ENCODE assay signal across 9 cellular contexts in genomic region chr12:49637401-49637800, GRCh38. TPM values are rescaled to one million over a fixed set of nuclear protein-coding genes. Genes with fewer than 3 reads are reported as not detected.
A peak's percentile ranks its signal among the peaks of the same experiment; 100 is the strongest.
DNase-seq lines count a peak whose midpoint lies in the region; ATAC-seq and TF ChIP-seq lines count a peak whose summit lies in the region.
"Had no signal": no experiment of that assay in that cellular context is flagged by ENCODE, and none has a peak within 500 bp of the region (broad histone marks: within the 10 kb centered on the region; RNA-seq: fewer than 3 reads in every experiment).

No MANE protein-coding gene starts in this region.

- ATAC-seq in CD4-positive, CD25-positive, alpha-beta regulatory T cell (ENCODE audit: low read depth in 2 of 2): no peak
- no peak for ATAC-seq in naive thymus-derived CD4-positive, alpha-beta T cell
- no peak for ATAC-seq in mucosa of descending colon

- H3K27ac ChIP-seq in CD4-positive, CD25-positive, alpha-beta regulatory T cell (ENCODE audit: insufficient read depth, low read length, poor library complexity, severe bottlenecking): no peak overlapping the region
- peak overlapping the region in 57 of 59 donors; percentile 13 to 89 (median 80) for H3K27ac ChIP-seq in dorsolateral prefrontal cortex
- peak overlapping the region; percentile 38 for H3K27ac ChIP-seq in naive thymus-derived CD4-positive, alpha-beta T cell (ENCODE audit: low read depth, low read length)

- DNase-seq in CD4-positive, CD25-positive, alpha-beta regulatory T cell: no peak
- peak in 2 of 10 donors; percentile 33 to 51 for DNase-seq in dorsolateral prefrontal cortex
- peak in 1 of 9 donors; percentile 6 for DNase-seq in naive thymus-derived CD4-positive, alpha-beta T cell
- DNase-seq in NCI-H1930 (lab: John Stamatoyannopoulos, UW): no peak
- no peak for DNase-seq in stimulated activated CD4-positive, alpha-beta T cell treated with anti-CD3 and anti-CD28 coated beads, Interleukin-4, amount 100 ng/mL, for 4 hours
- no peak for DNase-seq in NCI-H1436 treated with DMSO at 0.1 percent for 48 hours (lab: John Stamatoyannopoulos, UW)
- no peak for DNase-seq in mucosa of descending colon

- H4K20me1 ChIP-seq in Loucy (ENCODE audit: insufficient read depth, low read length, poor library complexity, severe bottlenecking): no peaks in the 10 kb centered on the region

- H3K36me3 ChIP-seq in CD4-positive, CD25-positive, alpha-beta regulatory T cell (ENCODE audit: control insufficient read depth, insufficient read depth, low read length): no peaks in the 10 kb centered on the region
- H3K36me3 ChIP-seq in Loucy (ENCODE audit: insufficient read depth, low read length) (no peaks in the 10 kb centered on the region), mucosa of descending colon (ENCODE audit: low read depth) (no peaks in the 10 kb centered on the region)
- H3K36me3 ChIP-seq in naive thymus-derived CD4-positive, alpha-beta T cell (ENCODE audit: control insufficient read depth in 2 of 3, insufficient read depth in 3 of 3, low read length in 3 of 3): peaks cover 0 to 5% (median 0%) of the 10 kb centered on the region in 3 experiments

- no peak overlapping the region for H3K4me3 Mint-ChIP-seq in CD4-positive, CD25-positive, alpha-beta regulatory T cell
- peak overlapping the region in 1 of 10 donors; percentile 20 for H3K4me3 Mint-ChIP-seq in naive thymus-derived CD4-positive, alpha-beta T cell
- H3K4me3 Mint-ChIP-seq: IgD-negative memory B cell had no signal

- peak overlapping the region; percentile 21 for H3K9ac ChIP-seq in Loucy (ENCODE audit: low read depth, low read length, poor library complexity, severe bottlenecking)

- H2AFZ ChIP-seq in Loucy (ENCODE audit: low read length): peak overlapping the region; percentile 50; the same call in 1 of the 2 replicates

- CTCF ChIA-PET in naive thymus-derived CD4-positive, alpha-beta T cell (lab: Charles Lee): interaction anchor here (0.7 to 4.5 kb wide), 20 partner anchors 7 to 433 kb away, joined by 3 to 39 read pairs (median 6); partner anchors contain the start of genes FMNL3, PRPF40B and TMBIM6

- H3K4me1 Mint-ChIP-seq in CD4-positive, CD25-positive, alpha-beta regulatory T cell: peaks cover 0 to 24% (median 20%) of the 10 kb centered on the region in 4 donors
- H3K4me1 Mint-ChIP-seq in naive thymus-derived CD4-positive, alpha-beta T cell: peaks cover 10 to 36% (median 26%) of the 10 kb centered on the region in 7 donors

- POLR2A ChIA-PET in naive thymus-derived CD4-positive, alpha-beta T cell (lab: Charles Lee): interaction anchor here (0.6 to 4.7 kb wide), 7 partner anchors 14 to 104 kb away, joined by 3 to 29 read pairs (median 5); partner anchors contain the start of genes FMNL3, PRPF40B and TMBIM6

- H3K27me3 ChIP-seq in CD4-positive, CD25-positive, alpha-beta regulatory T cell (ENCODE audit: control insufficient read depth, insufficient read depth, low read length): no peaks in the 10 kb centered on the region
- H3K27me3 ChIP-seq in Loucy (ENCODE audit: insufficient read depth, low read length, poor library complexity, severe bottlenecking) (no peaks in the 10 kb centered on the region), dorsolateral prefrontal cortex (no peaks in the 10 kb centered on the region)
- no peaks in the 10 kb centered on the region for H3K27me3 ChIP-seq in naive thymus-derived CD4-positive, alpha-beta T cell (ENCODE audit: control insufficient read depth in 2 of 2, insufficient read depth in 2 of 2, low read length in 2 of 2)

- no peak overlapping the region for H3K4me3 ChIP-seq in CD4-positive, CD25-positive, alpha-beta regulatory T cell (ENCODE audit: low read depth, low read length)
- H3K4me3 ChIP-seq in Loucy (ENCODE audit: low read length, poor library complexity, severe bottlenecking) (peak overlapping the region; percentile 1), dorsolateral prefrontal cortex (peak overlapping the region in 6 of 59 donors; percentile 7 to 24 (median 11)), mucosa of descending colon (no peak overlapping the region)
- no peak overlapping the region for H3K4me3 ChIP-seq in naive thymus-derived CD4-positive, alpha-beta T cell (ENCODE audit: low read length)

- H3K27me3 Mint-ChIP-seq in CD4-positive, CD25-positive, alpha-beta regulatory T cell: no peaks in the 10 kb centered on the region
- H3K27me3 Mint-ChIP-seq in naive thymus-derived CD4-positive, alpha-beta T cell: no peaks in the 10 kb centered on the region
- H3K27me3 Mint-ChIP-seq: IgD-negative memory B cell had no signal

- peaks cover 12% of the 10 kb centered on the region for H3K4me1 ChIP-seq in CD4-positive, CD25-positive, alpha-beta regulatory T cell (ENCODE audit: control insufficient read depth, insufficient read depth, low read length, poor library complexity, severe bottlenecking)
- H3K4me1 ChIP-seq in Loucy (ENCODE audit: insufficient read depth, low read length, poor library complexity, severe bottlenecking): peaks cover 9% of the 10 kb centered on the region
- peaks cover 6 to 11% of the 10 kb centered on the region in 2 donors for H3K4me1 ChIP-seq in naive thymus-derived CD4-positive, alpha-beta T cell (ENCODE audit: control insufficient read depth in 2 of 2, insufficient read depth in 2 of 2, low read length in 2 of 2)
- no peaks in the 10 kb centered on the region for H3K4me1 ChIP-seq in mucosa of descending colon (ENCODE audit: low read depth)

- H3K9me3 ChIP-seq in CD4-positive, CD25-positive, alpha-beta regulatory T cell (ENCODE audit: control insufficient read depth in 2 of 2, low read length in 2 of 2): no peaks in the 10 kb centered on the region
- H3K9me3 ChIP-seq in Loucy (ENCODE audit: insufficient read depth, low read depth, low read length): no peaks in the 10 kb centered on the region
- no peaks in the 10 kb centered on the region for H3K9me3 ChIP-seq in naive thymus-derived CD4-positive, alpha-beta T cell (ENCODE audit: control insufficient read depth in 2 of 3, low read length in 3 of 3)
- H3K9me3 ChIP-seq in mucosa of descending colon: no peaks in the 10 kb centered on the region

- H3K4me2 ChIP-seq in Loucy (ENCODE audit: low read depth, low read length, poor library complexity, severe bottlenecking): peak overlapping the region; percentile 36

- no peaks in the 10 kb centered on the region for H3K79me2 ChIP-seq in Loucy (ENCODE audit: insufficient read depth, low read length)

- peak overlapping the region in 2 of 3 donors; percentile 3 to 18 for H3K27ac Mint-ChIP-seq in CD4-positive, CD25-positive, alpha-beta regulatory T cell
- H3K27ac Mint-ChIP-seq in naive thymus-derived CD4-positive, alpha-beta T cell: peak overlapping the region in 8 of 9 donors; percentile 54 to 90 (median 68)

- H3K9me2 ChIP-seq in Loucy (replicated peaks; ENCODE audit: low read depth, low read length): no peaks in the 10 kb centered on the region

- H3K36me3 Mint-ChIP-seq in CD4-positive, CD25-positive, alpha-beta regulatory T cell: peaks cover 4% of the 10 kb centered on the region
- peaks cover 0 to 3% (median 0%) of the 10 kb centered on the region in 5 donors for H3K36me3 Mint-ChIP-seq in naive thymus-derived CD4-positive, alpha-beta T cell

- H3F3A ChIP-seq in Loucy (ENCODE audit: low read depth): no peaks in the 10 kb centered on the region

- no peaks in the 10 kb centered on the region for H3K9me3 Mint-ChIP-seq in CD4-positive, CD25-positive, alpha-beta regulatory T cell
- no peaks in the 10 kb centered on the region for H3K9me3 Mint-ChIP-seq in naive thymus-derived CD4-positive, alpha-beta T cell
- H3K9me3 Mint-ChIP-seq: IgD-negative memory B cell had no signal

- no peak for TF ChIP-seq CTCF in Loucy (conservative IDR thresholded peaks at IDR 0.05; ENCODE audit: low read length)
- TF ChIP-seq CTCF in dorsolateral prefrontal cortex (IDR thresholded peaks at IDR 0.05 in 54 of 56, conservative IDR thresholded peaks at IDR 0.05 in 2 of 56; ENCODE audit: low read depth in 1 of 56, partially characterized antibody in 56 of 56): no peak
- no peak for TF ChIP-seq CTCF in mucosa of descending colon (IDR thresholded peaks at IDR 0.05)

- intact Hi-C loops in dorsolateral prefrontal cortex (cut with DNase I): no loop called here
- intact Hi-C loops in naive thymus-derived CD4-positive, alpha-beta T cell (cut with micrococcal nuclease): loop anchor here (1.0 to 5.0 kb wide), 8 partner anchors 69 to 205 kb away; partner anchors contain the start of genes FMNL3 (in 2 of the 2), BCDIN3D (in 1 of the 2), NCKAP5L (in 1 of the 2) and TMBIM6 (in 1 of the 2)
- intact Hi-C loops in mucosa of descending colon (cut with DNase I, micrococcal nuclease): no loop called here

RNA-seq across cellular contexts. Expression of gene PRPF40B, which starts 14.0 kb away (rescaled TPM):
- 6.3 TPM for total RNA-seq in CD4-positive, CD25-positive, alpha-beta regulatory T cell
- 1 to 10 TPM in 3 of 4 donors, under 1 TPM in 1; 0.78 to 3.2 (median 1.7) TPM for polyA plus RNA-seq in CD4-positive, CD25-positive, alpha-beta regulatory T cell
- total RNA-seq in dorsolateral prefrontal cortex (10 to 100 TPM; 31.6 to 78.4 (median 47.7) TPM), mucosa of descending colon (10 to 100 TPM; 11.5 to 27.2 (median 12.7) TPM)
- 10 to 100 TPM in 4 of 5 experiments, 1 to 10 TPM in 1; 7.8 to 24.1 (median 12.1) TPM for total RNA-seq in naive thymus-derived CD4-positive, alpha-beta T cell
- 1 to 10 TPM; 2.0 to 4.2 TPM for polyA plus RNA-seq in naive thymus-derived CD4-positive, alpha-beta T cell

RNA-seq across cellular contexts. Expression of gene FAM186B, which starts 32.0 kb away (rescaled TPM):
- not detected for total RNA-seq in CD4-positive, CD25-positive, alpha-beta regulatory T cell
- polyA plus RNA-seq in CD4-positive, CD25-positive, alpha-beta regulatory T cell: under 1 TPM in 1 of 4 donors, not detected in 3; 0.14 TPM
- total RNA-seq in dorsolateral prefrontal cortex (1 to 10 TPM in 1 of 120 experiments, under 1 TPM in 65, not detected in 54; 0.14 to 1.2 (median 0.31) TPM), mucosa of descending colon (under 1 TPM; 0.35 to 0.63 (median 0.39) TPM)
- 1 to 10 TPM in 1 of 5 experiments, under 1 TPM in 4; 0.24 to 1.1 (median 0.51) TPM for total RNA-seq in naive thymus-derived CD4-positive, alpha-beta T cell
- polyA plus RNA-seq in naive thymus-derived CD4-positive, alpha-beta T cell: under 1 TPM; 0.13 to 0.26 TPM

Comparison
In these comparisons a context has a peak if more than half of its experiments do, and no peak if none do; other contexts are left out.
1. intact Hi-C loops: an anchor here in naive thymus-derived CD4-positive, alpha-beta T cell (1.0 to 5.0 kb wide); none called in dorsolateral prefrontal cortex and mucosa of descending colon.